Comparison of ENCODE assay signal across 17 cellular contexts in genomic region chr2:1230155-1230893, GRCh38.
DNase-seq lines count a peak whose midpoint lies in the region; TF ChIP-seq lines count a peak whose summit lies in the region.
"Had no signal": no experiment of that assay in that cellular context is flagged by ENCODE, and none has a peak within 500 bp of the region (broad histone marks: within the 10 kb centered on the region; RNA-seq: fewer than 3 reads in every experiment).

No MANE protein-coding gene starts in this region.

- H3K9me3 Mint-ChIP-seq in endothelial cell (ENCODE audit: unreplicated experiment) (no peaks in the 10 kb centered on the region), osteocyte (ENCODE audit: unreplicated experiment) (no peaks in the 10 kb centered on the region)
- H3K9me3 Mint-ChIP-seq: CD4-positive, alpha-beta T cell; CD8-positive, alpha-beta T cell had no signal

- H3K27me3 Mint-ChIP-seq in endothelial cell (ENCODE audit: unreplicated experiment): peaks cover 2% of the 10 kb centered on the region
- no peaks in the 10 kb centered on the region for H3K27me3 Mint-ChIP-seq in osteocyte (ENCODE audit: unreplicated experiment)
- H3K27me3 Mint-ChIP-seq: B cell; CD4-positive, alpha-beta T cell had no signal

- no peak overlapping the region for H3K4me3 ChIP-seq in WERI-Rb-1 (ENCODE audit: low read depth, low read length)
- H3K4me3 ChIP-seq: A549; BLaER1 treated with 17β-estradiol and CSF1 and Interleukin-3, amounts not matched to agents 10 nM and 100 nM had no signal

- DNase-seq in WERI-Rb-1: no peak
- no peak for DNase-seq in endothelial cell (ENCODE audit: low spot score)
- peak; percentile 75 for DNase-seq in osteocyte (ENCODE audit: extremely low spot score, unreplicated experiment)
- DNase-seq in foreskin melanocyte: no peak
- no peak for DNase-seq in NOMO-1 treated with DMSO at 0.1 percent for 48 hours (lab: John Stamatoyannopoulos, UW; ENCODE audit: unreplicated experiment)
- DNase-seq: AML-193; Caco-2; Calu3; CD4-positive, alpha-beta T cell; CD8-positive, alpha-beta T cell; DMS79 treated with DMSO at 0.1 percent for 48 hours; GF-D8 had no signal

- TF ChIP-seq CTCF in WERI-Rb-1 (IDR thresholded peaks at IDR 0.05; ENCODE audit: low read depth, low read length) (0 out of 2 replicates have a peak, but pooled peaks have one; percentile 10), endothelial cell (IDR thresholded peaks at IDR 0.05; ENCODE audit: unreplicated experiment) (no peak), osteocyte (IDR thresholded peaks at IDR 0.05) (no peak)

- H3K27ac ChIP-seq in WERI-Rb-1: no peak overlapping the region
- H3K27ac ChIP-seq: 22Rv1; A549; BLaER1 treated with 17β-estradiol and CSF1 and Interleukin-3, amounts not matched to agents 10 nM and 100 nM; C4-2B had no signal

- no peaks in the 10 kb centered on the region for H3K27me3 ChIP-seq in WERI-Rb-1 (ENCODE audit: insufficient read depth, low read depth, severe bottlenecking)
- H3K27me3 ChIP-seq: BLaER1 treated with 17β-estradiol and CSF1 and Interleukin-3, amounts not matched to agents 10 nM and 100 nM had no signal

- H3K36me3 Mint-ChIP-seq in endothelial cell (ENCODE audit: low read depth, unreplicated experiment) (peaks cover 10% of the 10 kb centered on the region), osteocyte (ENCODE audit: unreplicated experiment) (no peaks in the 10 kb centered on the region)
- H3K36me3 Mint-ChIP-seq: CD8-positive, alpha-beta T cell had no signal

- peaks cover 5% of the 10 kb centered on the region for H3K9me3 ChIP-seq in WERI-Rb-1 (ENCODE audit: severe bottlenecking)
- H3K9me3 ChIP-seq: A549, Caco-2 had no signal

- peak overlapping the region; percentile 32 for H3K4me3 Mint-ChIP-seq in endothelial cell (ENCODE audit: unreplicated experiment)
- H3K4me3 Mint-ChIP-seq in osteocyte (ENCODE audit: unreplicated experiment): no peak overlapping the region
- H3K4me3 Mint-ChIP-seq: B cell; CD4-positive, alpha-beta T cell; CD8-positive, alpha-beta T cell had no signal

- no peaks in the 10 kb centered on the region for H3K4me1 Mint-ChIP-seq in endothelial cell (ENCODE audit: unreplicated experiment)
- no peaks in the 10 kb centered on the region for H3K4me1 Mint-ChIP-seq in osteocyte (ENCODE audit: unreplicated experiment)

- no peaks in the 10 kb centered on the region for H3K36me3 ChIP-seq in WERI-Rb-1
- H3K36me3 ChIP-seq: BLaER1 treated with 17β-estradiol and CSF1 and Interleukin-3, amounts not matched to agents 10 nM and 100 nM had no signal

- H3K27ac Mint-ChIP-seq in endothelial cell (ENCODE audit: unreplicated experiment) (no peak overlapping the region), osteocyte (ENCODE audit: unreplicated experiment) (no peak overlapping the region)
- H3K27ac Mint-ChIP-seq: B cell; CD4-positive, alpha-beta T cell; CD8-positive, alpha-beta T cell had no signal
